ENCODE assay signal across 1 cellular context in the genomic region with DNA sequence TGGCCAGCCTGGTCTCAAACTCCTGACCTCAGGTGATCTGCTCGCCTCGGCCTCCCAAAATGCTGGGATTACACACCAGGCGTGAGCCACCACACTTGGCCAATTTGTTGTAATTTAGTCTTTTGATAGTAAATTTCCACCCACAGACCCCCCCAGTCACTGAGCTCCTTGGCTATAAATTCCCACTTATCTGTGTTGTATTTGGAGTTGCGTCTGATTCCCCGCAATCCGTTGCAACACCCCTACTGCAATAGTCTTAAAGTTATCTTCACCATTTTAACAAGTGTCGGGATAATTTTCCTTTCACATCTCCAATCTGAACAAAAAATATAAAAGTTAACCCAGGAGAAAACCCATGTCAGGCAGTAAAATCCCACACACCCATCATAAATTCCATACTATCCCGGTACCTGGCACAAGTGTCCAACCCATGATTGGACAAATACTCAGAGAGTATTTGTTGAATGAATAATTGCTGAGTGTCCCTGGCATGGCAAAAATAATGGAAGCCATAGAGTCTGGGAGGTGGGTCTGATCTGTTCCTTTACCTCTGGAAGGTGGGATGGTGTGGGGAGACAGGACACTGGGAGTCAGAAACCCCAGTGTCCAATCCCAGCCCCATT.
TF ChIP-seq lines count a peak whose summit lies in the region.

No MANE protein-coding gene starts in this region.

TF ChIP-seq in WTC11, 78 proteins besides CTCF, POLR2A, EP300 and RAD21 (continued from another document):
- TF ChIP-seq, protein P1, sequence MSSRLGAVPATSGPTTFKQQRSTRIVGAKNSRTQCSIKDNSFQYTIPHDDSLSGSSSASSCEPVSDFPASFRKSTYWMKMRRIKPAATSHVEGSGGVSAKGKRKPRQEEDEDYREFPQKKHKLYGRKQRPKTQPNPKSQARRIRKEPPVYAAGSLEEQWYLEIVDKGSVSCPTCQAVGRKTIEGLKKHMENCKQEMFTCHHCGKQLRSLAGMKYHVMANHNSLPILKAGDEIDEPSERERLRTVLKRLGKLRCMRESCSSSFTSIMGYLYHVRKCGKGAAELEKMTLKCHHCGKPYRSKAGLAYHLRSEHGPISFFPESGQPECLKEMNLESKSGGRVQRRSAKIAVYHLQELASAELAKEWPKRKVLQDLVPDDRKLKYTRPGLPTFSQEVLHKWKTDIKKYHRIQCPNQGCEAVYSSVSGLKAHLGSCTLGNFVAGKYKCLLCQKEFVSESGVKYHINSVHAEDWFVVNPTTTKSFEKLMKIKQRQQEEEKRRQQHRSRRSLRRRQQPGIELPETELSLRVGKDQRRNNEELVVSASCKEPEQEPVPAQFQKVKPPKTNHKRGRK (CRISPR knock-in tag; IDR thresholded peaks at IDR 0.05; ENCODE audit: borderline replicate concordance): no peak
- TF ChIP-seq, protein P2, sequence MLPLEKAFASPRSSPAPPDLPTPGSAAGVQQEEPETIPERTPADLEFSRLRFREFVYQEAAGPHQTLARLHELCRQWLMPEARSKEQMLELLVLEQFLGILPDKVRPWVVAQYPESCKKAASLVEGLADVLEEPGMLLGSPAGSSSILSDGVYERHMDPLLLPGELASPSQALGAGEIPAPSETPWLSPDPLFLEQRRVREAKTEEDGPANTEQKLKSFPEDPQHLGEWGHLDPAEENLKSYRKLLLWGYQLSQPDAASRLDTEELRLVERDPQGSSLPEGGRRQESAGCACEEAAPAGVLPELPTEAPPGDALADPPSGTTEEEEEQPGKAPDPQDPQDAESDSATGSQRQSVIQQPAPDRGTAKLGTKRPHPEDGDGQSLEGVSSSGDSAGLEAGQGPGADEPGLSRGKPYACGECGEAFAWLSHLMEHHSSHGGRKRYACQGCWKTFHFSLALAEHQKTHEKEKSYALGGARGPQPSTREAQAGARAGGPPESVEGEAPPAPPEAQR (CRISPR knock-in tag; IDR thresholded peaks at IDR 0.05): no peak
- TF ChIP-seq NFE2L1 (CRISPR knock-in tag; IDR thresholded peaks at IDR 0.05) (no peak), ZNF219 (CRISPR knock-in tag; IDR thresholded peaks at IDR 0.05; ENCODE audit: borderline replicate concordance) (no peak), CREM (CRISPR knock-in tag; IDR thresholded peaks at IDR 0.05) (no peak)
- TF ChIP-seq, protein P3, sequence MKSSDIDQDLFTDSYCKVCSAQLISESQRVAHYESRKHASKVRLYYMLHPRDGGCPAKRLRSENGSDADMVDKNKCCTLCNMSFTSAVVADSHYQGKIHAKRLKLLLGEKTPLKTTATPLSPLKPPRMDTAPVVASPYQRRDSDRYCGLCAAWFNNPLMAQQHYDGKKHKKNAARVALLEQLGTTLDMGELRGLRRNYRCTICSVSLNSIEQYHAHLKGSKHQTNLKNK (CRISPR knock-in tag; IDR thresholded peaks at IDR 0.05): no peak
